In genomic region chr19:37994823-37995130, GRCh38 we compare ENCODE assay signal across 14 cellular contexts.
DNase-seq lines count a peak whose midpoint lies in the region; ATAC-seq and TF ChIP-seq lines count a peak whose summit lies in the region.
"Had no signal": no experiment of that assay in that cellular context is flagged by ENCODE, and none has a peak within 500 bp of the region (broad histone marks: within the 10 kb centered on the region; RNA-seq: fewer than 3 reads in every experiment).

No MANE protein-coding gene starts in this region.

- H3K79me1 ChIP-seq in IMR-90 (ENCODE audit: low read depth in 1 of 2, low read length in 2 of 2), result peaks cover 38 to 92% of the 10 kb centered on the region in 2 experiments

- H3K23ac ChIP-seq in IMR-90 (ENCODE audit: low read depth, low read length), result no peak overlapping the region

- TF ChIP-seq RAD21 in IMR-90 (IDR thresholded peaks at IDR 0.05; ENCODE audit: low read length), result no peak

- H4K8ac ChIP-seq in IMR-90 (ENCODE audit: low read depth in 2 of 2, low read length in 2 of 2), result 0 out of 4 replicates have a peak overlapping the region, but pooled peaks of 1 of the 2 experiments have one; percentile 3

- H3K4me3 ChIP-seq in IMR-90 (ENCODE audit: insufficient read depth, low read depth, low read length) (no peak overlapping the region), thyroid gland (replicated peaks in 1 of 3) (no peak overlapping the region), mammary epithelial cell (replicated peaks in 1 of 3; ENCODE audit: insufficient read depth in 1 of 3, low read depth in 2 of 3, low read length in 3 of 3) (no peak overlapping the region)
- no peak overlapping the region for H3K4me3 ChIP-seq in naive thymus-derived CD4-positive, alpha-beta T cell (ENCODE audit: low read length)
- H3K4me3 ChIP-seq: BLaER1, GM23338, HAP-1 had no signal

- DNase-seq in IMR-90 (no peak), WTC11 (ENCODE audit: low spot score) (no peak), naive B cell (no peak), thyroid gland (peak; percentile 57 to 66), DMS79 treated with DMSO at 0.1 percent for 48 hours (lab: John Stamatoyannopoulos, UW) (no peak), mammary epithelial cell (no peak)
- no peak for DNase-seq in naive thymus-derived CD8-positive, alpha-beta T cell
- no peak for DNase-seq in naive thymus-derived CD4-positive, alpha-beta T cell
- DNase-seq: CD8-positive, alpha-beta memory T cell; DMS53; KBM-7 had no signal

- no TSS peak for BruUV-seq in IMR-90 (replicated peaks; lab: Mats Ljungman, UMichigan)
- BruUV-seq in mammary epithelial cell (replicated peaks; lab: Mats Ljungman, UMichigan), result no TSS peak

- no peaks in the 10 kb centered on the region for H4K20me1 ChIP-seq in IMR-90 (ENCODE audit: insufficient read depth, low read length)
- H4K20me1 ChIP-seq in mammary epithelial cell (ENCODE audit: insufficient read depth, low read length), result no peaks in the 10 kb centered on the region
- H4K20me1 ChIP-seq: BLaER1 had no signal

- H2BK15ac ChIP-seq in IMR-90 (ENCODE audit: low read depth, low read length), result no peak overlapping the region

- TF ChIP-seq POLR2A in IMR-90 (IDR thresholded peaks at IDR 0.05; ENCODE audit: low read depth, low read length) (no peak), thyroid gland (IDR thresholded peaks at IDR 0.05) (no peak)

- H3K4me1 ChIP-seq in IMR-90 (ENCODE audit: control insufficient read depth, insufficient read depth, low read length) (peaks cover 17% of the 10 kb centered on the region), thyroid gland (peaks cover 43 to 57% of the 10 kb centered on the region in 2 donors), mammary epithelial cell (ENCODE audit: insufficient read depth, low read length) (peaks cover 46% of the 10 kb centered on the region)
- no peaks in the 10 kb centered on the region for H3K4me1 ChIP-seq in naive thymus-derived CD4-positive, alpha-beta T cell (ENCODE audit: control insufficient read depth in 2 of 2, insufficient read depth in 2 of 2, low read length in 2 of 2)
- H3K4me1 ChIP-seq: HAP-1 had no signal

- H3K4me3 Mint-ChIP-seq in WTC11, result no peak overlapping the region
- no peak overlapping the region for H3K4me3 Mint-ChIP-seq in naive B cell
- no peak overlapping the region for H3K4me3 Mint-ChIP-seq in naive thymus-derived CD8-positive, alpha-beta T cell
- H3K4me3 Mint-ChIP-seq in naive thymus-derived CD4-positive, alpha-beta T cell, result no peak overlapping the region
- H3K4me3 Mint-ChIP-seq: CD8-positive, alpha-beta memory T cell; GM23338 had no signal

- no peak for TF ChIP-seq CTCF in IMR-90 (conservative IDR thresholded peaks at IDR 0.05; ENCODE audit: low read depth, low read length)
- TF ChIP-seq CTCF in WTC11 (IDR thresholded peaks at IDR 0.05), result no peak
- no peak for TF ChIP-seq CTCF in thyroid gland (IDR thresholded peaks at IDR 0.05)
- TF ChIP-seq CTCF in mammary epithelial cell (conservative IDR thresholded peaks at IDR 0.05 in 1 of 2, IDR thresholded peaks at IDR 0.05 in 1 of 2; ENCODE audit: extremely low read depth in 1 of 2, insufficient read depth in 1 of 2, low read depth in 1 of 2, low read length in 2 of 2), result no peak

- in situ Hi-C loops in IMR-90 (cut with MboI; ENCODE audit: low sequenced_read_pairs) (no loop called here), mammary epithelial cell (cut with MboI; ENCODE audit: low sequenced_read_pairs in 2 of 2) (no loop called here)

- no peaks in the 10 kb centered on the region for H3K9me3 Mint-ChIP-seq in WTC11
- H3K9me3 Mint-ChIP-seq in naive B cell, result no peaks in the 10 kb centered on the region
- no peaks in the 10 kb centered on the region for H3K9me3 Mint-ChIP-seq in naive thymus-derived CD8-positive, alpha-beta T cell
- peaks cover 0 to 2% (median 0%) of the 10 kb centered on the region in 11 donors for H3K9me3 Mint-ChIP-seq in naive thymus-derived CD4-positive, alpha-beta T cell
- H3K9me3 Mint-ChIP-seq: CD8-positive, alpha-beta memory T cell had no signal

- H3K27me3 Mint-ChIP-seq in WTC11 (ENCODE audit: low read depth) (no peaks in the 10 kb centered on the region), naive B cell (no peaks in the 10 kb centered on the region)
- H3K27me3 Mint-ChIP-seq in naive thymus-derived CD8-positive, alpha-beta T cell, result no peaks in the 10 kb centered on the region
- no peaks in the 10 kb centered on the region for H3K27me3 Mint-ChIP-seq in naive thymus-derived CD4-positive, alpha-beta T cell

- intact Hi-C loops in IMR-90 (cut with micrococcal nuclease), result no loop called here
- intact Hi-C loops in thyroid gland (cut with DNase I), result no loop called here
- intact Hi-C loops in naive thymus-derived CD4-positive, alpha-beta T cell (cut with micrococcal nuclease), result no loop called here
- intact Hi-C loops in mammary epithelial cell (cut with micrococcal nuclease), result loop anchor here (5.0 to 10.0 kb wide), 3 partner anchors 103 to 340 kb away; partner anchors contain the start of genes CATSPERG and DPF1

- no peak overlapping the region for H3K56ac ChIP-seq in IMR-90 (ENCODE audit: extremely low read depth, insufficient read depth, low read length)

- peaks cover 23% of the 10 kb centered on the region for H3K9me1 ChIP-seq in IMR-90 (ENCODE audit: insufficient read depth, low read length)

- no peak overlapping the region for H3K4me2 ChIP-seq in IMR-90 (ENCODE audit: low read depth, low read length)
- H3K4me2 ChIP-seq in mammary epithelial cell (ENCODE audit: insufficient read depth, low read depth, low read length), result no peak overlapping the region
- H3K4me2 ChIP-seq: GM23338 had no signal

- no peak overlapping the region for H3K4ac ChIP-seq in IMR-90 (ENCODE audit: low read depth, low read length)

- H3K79me2 ChIP-seq in mammary epithelial cell (ENCODE audit: insufficient read depth, low read length), result peaks cover 39% of the 10 kb centered on the region

- no peaks in the 10 kb centered on the region for H3K36me3 ChIP-seq in IMR-90 (ENCODE audit: control insufficient read depth, insufficient read depth, low read length)
- H3K36me3 ChIP-seq in thyroid gland, result no peaks in the 10 kb centered on the region
- H3K36me3 ChIP-seq in naive thymus-derived CD4-positive, alpha-beta T cell (ENCODE audit: control insufficient read depth in 2 of 3, insufficient read depth in 3 of 3, low read length in 3 of 3), result no peaks in the 10 kb centered on the region
- no peaks in the 10 kb centered on the region for H3K36me3 ChIP-seq in mammary epithelial cell (ENCODE audit: insufficient read depth, low read length)
- H3K36me3 ChIP-seq: HAP-1 had no signal

- peak overlapping the region; percentile 19; the same call in 1 of the 2 replicates for H2AK5ac ChIP-seq in IMR-90 (ENCODE audit: low read depth, low read length)

- H3K9me3 ChIP-seq in IMR-90 (ENCODE audit: control insufficient read depth, insufficient read depth, low read length) (no peaks in the 10 kb centered on the region), thyroid gland (no peaks in the 10 kb centered on the region), mammary epithelial cell (replicated peaks; ENCODE audit: insufficient read depth, low read length) (no peaks in the 10 kb centered on the region)
- H3K9me3 ChIP-seq in naive thymus-derived CD4-positive, alpha-beta T cell (ENCODE audit: control insufficient read depth in 2 of 3, low read length in 3 of 3), result no peaks in the 10 kb centered on the region
- H3K9me3 ChIP-seq: HAP-1 had no signal

- POLR2A ChIA-PET in IMR-90 (lab: Charles Lee; ENCODE audit: unreplicated experiment) (interaction anchor here (0.5 to 1.0 kb wide), 2 partner anchors 10 to 81 kb away, joined by 3 to 5 read pairs; no protein-coding TSS in a partner anchor), WTC11 (lab: Charles Lee) (interaction anchor here (2.0 kb wide), 1 partner anchor 9 kb away, joined by 15 read pairs; no protein-coding TSS in a partner anchor)
- POLR2A ChIA-PET in naive thymus-derived CD8-positive, alpha-beta T cell (lab: Charles Lee), result no interaction called here
- POLR2A ChIA-PET in naive thymus-derived CD4-positive, alpha-beta T cell (lab: Charles Lee), result no interaction called here

- H3K18ac ChIP-seq in IMR-90 (ENCODE audit: low read depth, low read length), result no peak overlapping the region

- H3K27ac ChIP-seq in IMR-90 (ENCODE audit: insufficient read depth, low read length) (no peak overlapping the region), thyroid gland (peak overlapping the region in 1 of 3 donors; percentile 1), mammary epithelial cell (ENCODE audit: insufficient read depth, low read depth, low read length) (no peak overlapping the region)
- H3K27ac ChIP-seq in naive thymus-derived CD4-positive, alpha-beta T cell (ENCODE audit: low read depth, low read length), result no peak overlapping the region
- H3K27ac ChIP-seq: BLaER1 had no signal

- dilution Hi-C loops in IMR-90 (cut with HindIII; ENCODE audit: low sequenced_read_pairs, unreplicated experiment) (no loop called here), mammary epithelial cell (cut with HindIII; ENCODE audit: low sequenced_read_pairs) (loop anchor here (5.0 kb wide), 1 partner anchor 53 kb away; no protein-coding TSS in a partner anchor)

- peaks cover 34% of the 10 kb centered on the region for H3K4me1 Mint-ChIP-seq in WTC11
- H3K4me1 Mint-ChIP-seq in naive B cell, result peaks cover 43 to 85% (median 65%) of the 10 kb centered on the region in 3 donors
- peaks cover 13 to 29% (median 18%) of the 10 kb centered on the region in 4 donors for H3K4me1 Mint-ChIP-seq in naive thymus-derived CD8-positive, alpha-beta T cell
- H3K4me1 Mint-ChIP-seq in naive thymus-derived CD4-positive, alpha-beta T cell, result peaks cover 0 to 17% (median 14%) of the 10 kb centered on the region in 7 donors

- no peak overlapping the region for H4K5ac ChIP-seq in IMR-90 (ENCODE audit: low read depth, low read length)

- 0 out of 2 replicates have a peak, but pooled peaks cover 3% of the 10 kb centered on the region for H3K36me3 Mint-ChIP-seq in WTC11
- H3K36me3 Mint-ChIP-seq in naive B cell, result peaks cover 15 to 16% of the 10 kb centered on the region in 2 donors
- H3K36me3 Mint-ChIP-seq in naive thymus-derived CD8-positive, alpha-beta T cell, result peaks cover 0 to 11% (median 11%) of the 10 kb centered on the region in 3 donors
- peaks cover 0 to 24% (median 8%) of the 10 kb centered on the region in 5 donors for H3K36me3 Mint-ChIP-seq in naive thymus-derived CD4-positive, alpha-beta T cell

- H3K27me3 ChIP-seq in IMR-90 (ENCODE audit: control insufficient read depth, insufficient read depth, low read length) (no peaks in the 10 kb centered on the region), thyroid gland (no peaks in the 10 kb centered on the region), mammary epithelial cell (ENCODE audit: insufficient read depth, low read length) (no peaks in the 10 kb centered on the region)
- H3K27me3 ChIP-seq in naive thymus-derived CD4-positive, alpha-beta T cell (ENCODE audit: control insufficient read depth in 2 of 2, insufficient read depth in 2 of 2, low read length in 2 of 2), result no peaks in the 10 kb centered on the region
- H3K27me3 ChIP-seq: BLaER1 had no signal

- ATAC-seq in IMR-90 (ENCODE audit: low read depth) (no peak), WTC11 (no peak), naive B cell (ENCODE audit: low read depth in 2 of 2) (no peak)
- no peak for ATAC-seq in naive thymus-derived CD8-positive, alpha-beta T cell
- no peak for ATAC-seq in naive thymus-derived CD4-positive, alpha-beta T cell
- ATAC-seq: GM23338 had no signal

- H2BK5ac ChIP-seq in IMR-90 (ENCODE audit: low read depth, low read length, poor library complexity, severe bottlenecking), result peak overlapping the region; percentile 14

- H4K91ac ChIP-seq in IMR-90 (ENCODE audit: insufficient read depth, low read depth, low read length), result no peak overlapping the region

- peak overlapping the region; percentile 53 for H2AK9ac ChIP-seq in IMR-90 (replicated peaks; ENCODE audit: low read depth, low read length, poor library complexity)

- H3K27ac Mint-ChIP-seq in WTC11 (peak overlapping the region; percentile 83; the same call in 1 of the 2 replicates), naive B cell (peak overlapping the region in 5 of 6 donors; percentile 29 to 92 (median 58))
- H3K27ac Mint-ChIP-seq in naive thymus-derived CD8-positive, alpha-beta T cell, result no peak overlapping the region
- H3K27ac Mint-ChIP-seq in naive thymus-derived CD4-positive, alpha-beta T cell, result no peak overlapping the region
- H3K27ac Mint-ChIP-seq: GM23338 had no signal

- H2AFZ ChIP-seq in IMR-90 (replicated peaks; ENCODE audit: low read length, poor library complexity) (no peak overlapping the region), mammary epithelial cell (ENCODE audit: low read depth, low read length) (no peak overlapping the region)
- H2AFZ ChIP-seq: GM23338 had no signal

- H3K14ac ChIP-seq in IMR-90 (replicated peaks; ENCODE audit: low read depth, low read length), result no peak overlapping the region

- CTCF ChIA-PET in IMR-90 (lab: Yijun Ruan, JAX), result interaction anchor here (1.2 kb wide), 1 partner anchor 149 kb away, joined by 4 read pairs; no protein-coding TSS in a partner anchor
- CTCF ChIA-PET in WTC11 (lab: Charles Lee), result interaction anchor here (0.6 to 2.2 kb wide), 4 partner anchors 10 to 92 kb away, joined by 3 to 10 read pairs (median 4); no protein-coding TSS in a partner anchor
- CTCF ChIA-PET in naive thymus-derived CD4-positive, alpha-beta T cell (lab: Charles Lee), result interaction anchor here (0.6 kb wide), 1 partner anchor 1827 kb away, joined by 3 read pairs; no protein-coding TSS in a partner anchor
- CTCF ChIA-PET in mammary epithelial cell (lab: Charles Lee; ENCODE audit: low non-redundant PET), result interaction anchor here (0.6 kb wide), 1 partner anchor 44 kb away, joined by 3 read pairs; no protein-coding TSS in a partner anchor

- H2BK20ac ChIP-seq in IMR-90 (ENCODE audit: low read depth, low read length), result no peak overlapping the region

- WGBS in IMR-90 (ENCODE audit: extremely low coverage in 2 of 2, insufficient read length in 1 of 2), 2 experiments, result 100% methylated on average over 4 of the region's 8 CpGs; no CpG with 5 or more reads in 1 of the 2 experiments
- 30 to 44% methylated on average over 6 to 8 of the region's 8 CpGs for WGBS in thyroid gland, 2 donors
- 86% methylated on average over 5 of the region's 8 CpGs for WGBS in mammary epithelial cell (ENCODE audit: low coverage, missing lambda C conversion rate)

- H2BK120ac ChIP-seq in IMR-90 (ENCODE audit: low read depth, low read length), result peak overlapping the region; percentile 17; the same call in 1 of the 2 replicates

- H3K9ac ChIP-seq in IMR-90 (ENCODE audit: low read depth, low read length) (no peak overlapping the region), mammary epithelial cell (ENCODE audit: insufficient read depth, low read length) (no peak overlapping the region)
- H3K9ac ChIP-seq: BLaER1 had no signal

Comparison
In these comparisons a context has a peak if more than half of its experiments do, and no peak if none do; other contexts are left out.
1. DNase-seq: peak in thyroid gland (2 of 2); none in IMR-90 (single experiment), WTC11 (single experiment), naive B cell (single experiment), DMS79 treated with DMSO at 0.1 percent for 48 hours (single experiment), naive thymus-derived CD8-positive, alpha-beta T cell (0 of 10), naive thymus-derived CD4-positive, alpha-beta T cell (0 of 9) and mammary epithelial cell (single experiment).
2. H3K27ac Mint-ChIP-seq: peak in WTC11 (single experiment) and naive B cell (5 of 6); none in naive thymus-derived CD8-positive, alpha-beta T cell (0 of 10) and naive thymus-derived CD4-positive, alpha-beta T cell (0 of 9).
3. POLR2A ChIA-PET loops: an anchor here in IMR-90 (0.5 to 1.0 kb wide) and WTC11 (2.0 kb wide); none called in naive thymus-derived CD8-positive, alpha-beta T cell and naive thymus-derived CD4-positive, alpha-beta T cell.